ENCODE assay signal across 11 cellular contexts in the genomic region with DNA sequence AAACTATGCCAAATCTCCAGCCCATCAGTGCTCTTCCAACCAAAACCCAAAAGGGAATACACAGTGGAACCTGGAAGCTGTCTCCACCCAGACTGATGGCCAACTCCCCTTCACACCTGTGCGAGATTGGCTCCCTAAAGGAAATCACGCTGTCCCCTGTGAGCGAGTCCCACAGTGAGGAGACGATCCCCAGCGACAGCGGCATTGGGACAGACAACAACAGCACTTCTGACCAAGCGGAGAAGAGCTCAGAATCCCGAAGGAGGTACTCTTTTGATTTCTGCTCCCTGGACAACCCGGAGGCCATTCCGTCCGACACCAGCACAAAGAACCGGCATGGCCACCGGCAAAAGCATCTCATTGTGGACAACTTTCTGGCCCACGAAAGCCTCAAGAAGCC.
"Had no signal": no experiment of that assay in that cellular context is flagged by ENCODE, and none has a peak within 500 bp of the region (broad histone marks: within the 10 kb centered on the region; RNA-seq: fewer than 3 reads in every experiment).

No MANE protein-coding gene starts in this region.

- FAIRE-seq: H1, H54 had no signal

- ATAC-seq: GM23338, HCT116 had no signal

- H3K9me3 ChIP-seq: HAP-1 had no signal

- H3K27ac ChIP-seq: GM23248 had no signal

- DNase-seq: GM23248, GOT3, H7, H9, HCEC 1CT, HFFc6 had no signal

- H3K4me3 Mint-ChIP-seq: GM23338, H9, HFFc6 had no signal

- H3K9me3 Mint-ChIP-seq: GM23338, H9 had no signal

- H2AFZ ChIP-seq: GM23248, GM23338 had no signal

- H3K4me1 ChIP-seq: HAP-1 had no signal

- H3K4me2 ChIP-seq: GM23338 had no signal

- H3K27ac Mint-ChIP-seq: GM23338, H9, HFFc6 had no signal

- H3K9ac ChIP-seq: GM23248 had no signal

- H3K36me3 ChIP-seq: HAP-1 had no signal

- H3K4me3 ChIP-seq: GM23248, GM23338, HAP-1 had no signal
